In genomic region chr2:230904856-230905447, GRCh38 we compare ENCODE assay signal across 15 cellular contexts. TPM values are rescaled to one million over a fixed set of nuclear protein-coding genes. Genes with fewer than 3 reads are reported as not detected.
DNase-seq lines count a peak whose midpoint lies in the region; ATAC-seq and TF ChIP-seq lines count a peak whose summit lies in the region.
"Had no signal": no experiment of that assay in that cellular context is flagged by ENCODE, and none has a peak within 500 bp of the region (broad histone marks: within the 10 kb centered on the region; RNA-seq: fewer than 3 reads in every experiment).

No MANE protein-coding gene starts in this region.

- H3K27ac Mint-ChIP-seq in activated T-helper 17 cell treated with anti-CD3 and anti-CD28 coated beads, Interleukin-2, amount 50 U/mL, for 72 hours: peak overlapping the region; percentile 41

- peaks cover 67% of the 10 kb centered on the region for H3K36me3 Mint-ChIP-seq in activated T-helper 17 cell treated with anti-CD3 and anti-CD28 coated beads, Interleukin-2, amount 50 U/mL, for 72 hours (ENCODE audit: low read depth)

- peak overlapping the region; percentile 69 for H3K4me3 Mint-ChIP-seq in activated T-helper 17 cell treated with anti-CD3 and anti-CD28 coated beads, Interleukin-2, amount 50 U/mL, for 72 hours

- H3K9me3 ChIP-seq in mucosa of descending colon: no peaks in the 10 kb centered on the region
- H3K9me3 ChIP-seq: tibial nerve had no signal

- peak; percentile 44 for DNase-seq in cardiac septum (ENCODE audit: low spot score)
- no peak for DNase-seq in Right ventricle myocardium inferior (ENCODE audit: missing footprints)
- DNase-seq in mucosa of descending colon: peak in 2 of 3 donors; percentile 19 to 30
- peak; percentile 27 for DNase-seq in ureter (ENCODE audit: low spot score)
- no peak for DNase-seq in kidney glomerular epithelial cell (lab: John Stamatoyannopoulos, UW)
- no peak for DNase-seq in cerebellar nuclear complex (lab: John Stamatoyannopoulos, UW)
- DNase-seq: DMS 273 treated with DMSO at 0.1 percent for 48 hours, left cardiac atrium, NCI-H2029 treated with DMSO at 0.1 percent for 48 hours had no signal

- H3K36me3 ChIP-seq in mucosa of descending colon (ENCODE audit: low read depth): no peaks in the 10 kb centered on the region
- H3K36me3 ChIP-seq: tibial nerve had no signal

- TF ChIP-seq CTCF in mucosa of descending colon (IDR thresholded peaks at IDR 0.05): no peak

- peaks cover 37% of the 10 kb centered on the region for H3K4me1 Mint-ChIP-seq in activated T-helper 17 cell treated with anti-CD3 and anti-CD28 coated beads, Interleukin-2, amount 50 U/mL, for 72 hours

- H3K27me3 Mint-ChIP-seq in activated T-helper 17 cell treated with anti-CD3 and anti-CD28 coated beads, Interleukin-2, amount 50 U/mL, for 72 hours: peaks cover 4% of the 10 kb centered on the region

- ATAC-seq in Right ventricle myocardium inferior: no peak
- ATAC-seq in activated T-helper 17 cell treated with anti-CD3 and anti-CD28 coated beads, Interleukin-2, amount 50 U/mL, for 72 hours (replicated peaks): no peak
- no peak for ATAC-seq in mucosa of descending colon
- no peak for ATAC-seq in GM21825 (IDR thresholded peaks at IDR 0.05; ENCODE audit: unreplicated experiment)
- ATAC-seq: left cardiac atrium, Panc1 had no signal

- H3K4me1 ChIP-seq in mucosa of descending colon (ENCODE audit: low read depth): peaks cover 3% of the 10 kb centered on the region
- H3K4me1 ChIP-seq: tibial nerve had no signal

- no peak overlapping the region for H3K4me3 ChIP-seq in mucosa of descending colon
- H3K4me3 ChIP-seq: hepatocyte, tibial nerve had no signal

- H3K9me3 Mint-ChIP-seq in activated T-helper 17 cell treated with anti-CD3 and anti-CD28 coated beads, Interleukin-2, amount 50 U/mL, for 72 hours: no peaks in the 10 kb centered on the region

- intact Hi-C loops in cardiac septum (cut with DNase I): loop anchor here (5.0 kb wide), 1 partner anchor 82 kb away; no protein-coding TSS in a partner anchor
- intact Hi-C loops in Right ventricle myocardium inferior (cut with DNase I): loop anchor here (5.0 kb wide), 1 partner anchor 147 kb away; no protein-coding TSS in a partner anchor
- intact Hi-C loops in mucosa of descending colon (cut with DNase I, micrococcal nuclease): loop anchor here in 1 of 2 donors (10.0 kb wide), 1 partner anchor 50 kb away; no protein-coding TSS in a partner anchor

RNA-seq across cellular contexts. Expression of gene GPR55, which starts 20.1 kb away (rescaled TPM):
- total RNA-seq in cardiac septum (not detected), Right ventricle myocardium inferior (not detected), mucosa of descending colon (1 to 10 TPM in 2 of 3 donors, under 1 TPM in 1; 0.99 to 1.1 (median 1.1) TPM), ureter (0.39 TPM)
- total RNA-seq in activated T-helper 17 cell treated with anti-CD3 and anti-CD28 coated beads, Interleukin-2, amount 50 U/mL, for 72 hours: 10 to 100 TPM; 11.1 to 19.9 TPM
- total RNA-seq: MCF 10A had no signal

RNA-seq across cellular contexts. Expression of gene ITM2C, which starts 40.2 kb away (rescaled TPM):
- total RNA-seq in cardiac septum (18.4 TPM), Right ventricle myocardium inferior (29.6 TPM), mucosa of descending colon (1,000 to 10,000 TPM; 1,048 to 2,192 (median 2,113) TPM), ureter (227 TPM)
- total RNA-seq in activated T-helper 17 cell treated with anti-CD3 and anti-CD28 coated beads, Interleukin-2, amount 50 U/mL, for 72 hours: 10 to 100 TPM; 28.7 to 45.0 TPM

Comparison
In these comparisons a context has a peak if more than half of its experiments do, and no peak if none do; other contexts are left out.
1. DNase-seq: peak in cardiac septum (single experiment), mucosa of descending colon (2 of 3) and ureter (single experiment); none in Right ventricle myocardium inferior (single experiment), kidney glomerular epithelial cell (single experiment) and cerebellar nuclear complex (0 of 2).